23 cellular contexts compared by ENCODE assay signal in genomic region chr2:75870133-75870532, GRCh38.
DNase-seq lines count a peak whose midpoint lies in the region; ATAC-seq and TF ChIP-seq lines count a peak whose summit lies in the region.
"Had no signal": no experiment of that assay in that cellular context is flagged by ENCODE, and none has a peak within 500 bp of the region (broad histone marks: within the 10 kb centered on the region; RNA-seq: fewer than 3 reads in every experiment).

No MANE protein-coding gene starts in this region.

- H3K4me2 ChIP-seq in H9 (ENCODE audit: insufficient read depth, insufficient read length, low read length) = no peak overlapping the region
- H3K4me2 ChIP-seq: A549 had no signal

- H4K20me1 ChIP-seq in H9 (ENCODE audit: control insufficient read depth, insufficient read depth, insufficient read length) = no peaks in the 10 kb centered on the region

- no peak overlapping the region for H3T11ph ChIP-seq in H9 (ENCODE audit: low read length)

- intact Hi-C loops in uterus (cut with DNase I; ENCODE audit: low total_unique reads) = no loop called here
- intact Hi-C loops in Right ventricle myocardium inferior (cut with DNase I) = no loop called here
- intact Hi-C loops in Calu3 (cut with micrococcal nuclease; ENCODE audit: unreplicated experiment) = no loop called here

- H3K27me3 ChIP-seq in H9 (ENCODE audit: insufficient read depth, low read length) (peaks cover 36% of the 10 kb centered on the region; the same call in 1 of the 2 replicates), iPS DF 6.9 (ENCODE audit: control insufficient read depth, insufficient read depth, low read length) (peaks cover 24% of the 10 kb centered on the region), uterus (no peaks in the 10 kb centered on the region)
- H3K27me3 ChIP-seq: MG63 had no signal

- no peak overlapping the region for H2AFZ ChIP-seq in H9 (ENCODE audit: low read length)

- no TSS peak for BruUV-seq in Calu3 (replicated peaks; lab: Mats Ljungman, UMichigan)

- no peak overlapping the region for H4K91ac ChIP-seq in H9 (ENCODE audit: insufficient read length, low read depth, low read length)

- H3K9me3 Mint-ChIP-seq in H9 = peaks cover 3 to 4% of the 10 kb centered on the region in 2 experiments; a peak in 3 of 5 replicates
- H3K9me3 Mint-ChIP-seq in WTC11 = no peaks in the 10 kb centered on the region
- H3K9me3 Mint-ChIP-seq in Calu3 (ENCODE audit: low read depth, unreplicated experiment) = peaks cover 20% of the 10 kb centered on the region
- H3K9me3 Mint-ChIP-seq: CD4-positive, alpha-beta T cell had no signal

- peaks cover 99% of the 10 kb centered on the region for H3K27me3 Mint-ChIP-seq in H9 (ENCODE audit: low read depth)
- peaks cover 98% of the 10 kb centered on the region for H3K27me3 Mint-ChIP-seq in WTC11 (ENCODE audit: low read depth)
- no peaks in the 10 kb centered on the region for H3K27me3 Mint-ChIP-seq in T-helper 17 cell
- H3K27me3 Mint-ChIP-seq in Calu3 (ENCODE audit: unreplicated experiment) = no peaks in the 10 kb centered on the region
- H3K27me3 Mint-ChIP-seq: CD4-positive, alpha-beta T cell; IgD-negative memory B cell had no signal

- no peak overlapping the region for H3K27ac Mint-ChIP-seq in H9
- no peak overlapping the region for H3K27ac Mint-ChIP-seq in WTC11
- no peak overlapping the region for H3K27ac Mint-ChIP-seq in T-helper 17 cell
- H3K27ac Mint-ChIP-seq in Calu3 (ENCODE audit: unreplicated experiment) = no peak overlapping the region
- H3K27ac Mint-ChIP-seq: CD4-positive, alpha-beta T cell; IgD-negative memory B cell had no signal

- no peak overlapping the region for H3K27ac ChIP-seq in H9 (ENCODE audit: insufficient read length, low read depth, low read length)
- no peak overlapping the region for H3K27ac ChIP-seq in iPS DF 6.9 (ENCODE audit: low read length)
- peak overlapping the region; percentile 16 to 33 for H3K27ac ChIP-seq in uterus
- H3K27ac ChIP-seq: A549 had no signal

- H3K79me1 ChIP-seq in H9 (ENCODE audit: insufficient read depth, low read depth, low read length, poor library complexity, severe bottlenecking) = no peaks in the 10 kb centered on the region

- H2AK5ac ChIP-seq in H9 (ENCODE audit: insufficient read length, low read length) = no peak overlapping the region

- H3K4me1 ChIP-seq in H9 (ENCODE audit: insufficient read depth, low read length) (peaks cover 4% of the 10 kb centered on the region; the same call in 1 of the 2 replicates), iPS DF 6.9 (ENCODE audit: control insufficient read depth, insufficient read depth, low read length) (peaks cover 1% of the 10 kb centered on the region; the same call in 1 of the 2 replicates), uterus (no peaks in the 10 kb centered on the region)
- H3K4me1 ChIP-seq: A549, Caco-2 had no signal

- no peak overlapping the region for H4K5ac ChIP-seq in H9 (ENCODE audit: insufficient read length, low read depth, low read length)

- CTCF ChIA-PET in WTC11 (lab: Charles Lee) = interaction anchor here (1.0 to 1.2 kb wide), 2 partner anchors 26 to 140 kb away, joined by 3 to 6 read pairs; no protein-coding TSS in a partner anchor
- CTCF ChIA-PET in Calu3 (lab: Charles Lee) = interaction anchor here (0.6 kb wide), 1 partner anchor 203 kb away, joined by 4 read pairs; no protein-coding TSS in a partner anchor

- H3K4me3 Mint-ChIP-seq in H9 = no peak overlapping the region; a peak in 1 of 5 replicates
- no peak overlapping the region for H3K4me3 Mint-ChIP-seq in WTC11
- H3K4me3 Mint-ChIP-seq in T-helper 17 cell = no peak overlapping the region
- H3K4me3 Mint-ChIP-seq in Calu3 (ENCODE audit: low read depth, unreplicated experiment) = no peak overlapping the region
- H3K4me3 Mint-ChIP-seq: CD4-positive, alpha-beta T cell; IgD-negative memory B cell had no signal

- TF ChIP-seq CTCF in H9 (conservative IDR thresholded peaks at IDR 0.05) (no peak), WTC11 (IDR thresholded peaks at IDR 0.05) (no peak), uterus (IDR thresholded peaks at IDR 0.05) (no peak), Calu3 (IDR thresholded peaks at IDR 0.05; ENCODE audit: unreplicated experiment) (no peak)

- H2BK5ac ChIP-seq in H9 (ENCODE audit: insufficient read length, low read length) = no peak overlapping the region

- no peak overlapping the region for H2BK12ac ChIP-seq in H9 (ENCODE audit: insufficient read length, low read depth, low read length)

- H3K4me1 Mint-ChIP-seq in H9 (peaks cover 12 to 13% of the 10 kb centered on the region in 2 experiments), WTC11 (peaks cover 17% of the 10 kb centered on the region), T-helper 17 cell (peaks cover 3% of the 10 kb centered on the region), Calu3 (ENCODE audit: low read depth, unreplicated experiment) (no peaks in the 10 kb centered on the region)

- H2BK120ac ChIP-seq in H9 (ENCODE audit: low read depth, low read length, poor library complexity, severe bottlenecking) = no peak overlapping the region

- TF ChIP-seq POLR2A in uterus (IDR thresholded peaks at IDR 0.05) = no peak

- ATAC-seq in WTC11 (peak; percentile 76), Right ventricle myocardium inferior (no peak), T-helper 17 cell (no peak)
- ATAC-seq: A549, SK-N-SH treated with all-trans-retinoic acid at 6 μM for 48 hours had no signal

- DNase-seq in H9 = peak; percentile 38
- no peak for DNase-seq in WTC11 (ENCODE audit: low spot score)
- peak; percentile 16 for DNase-seq in iPS DF 6.9 (ENCODE audit: low read depth, low spot score)
- no peak for DNase-seq in uterus
- no peak for DNase-seq in Right ventricle myocardium inferior (ENCODE audit: missing footprints)
- DNase-seq in T-helper 17 cell = no peak
- DNase-seq in Calu3 = no peak
- DNase-seq: Caco-2; CD4-positive, alpha-beta T cell; DMS153; GF-D8; GOT3; Kasumi-1; MG63; NCI-H1092 treated with DMSO at 0.1 percent for 48 hours; NCI-H146; NCI-H2081; NCI-H510A; NCI-H748 treated with DMSO at 0.1 percent for 48 hours; SHP77 treated with DMSO at 0.1 percent for 48 hours had no signal

- no peak overlapping the region for H3K23ac ChIP-seq in H9 (ENCODE audit: insufficient read length, low read depth, low read length)

- H3K9me3 ChIP-seq in H9 (ENCODE audit: control insufficient read depth, low read depth, low read length) (no peaks in the 10 kb centered on the region), iPS DF 6.9 (ENCODE audit: control insufficient read depth, insufficient read depth, low read length) (no peaks in the 10 kb centered on the region), uterus (no peaks in the 10 kb centered on the region), T-helper 17 cell (ENCODE audit: control insufficient read depth, low read length, poor library complexity, severe bottlenecking) (no peaks in the 10 kb centered on the region)
- H3K9me3 ChIP-seq: A549, MG63 had no signal

- H3K36me3 Mint-ChIP-seq in H9 (ENCODE audit: insufficient read depth in 1 of 3, low read depth in 3 of 3) (no peaks in the 10 kb centered on the region; a peak in 2 of 7 replicates), WTC11 (no peaks in the 10 kb centered on the region), T-helper 17 cell (ENCODE audit: low read depth) (no peaks in the 10 kb centered on the region), Calu3 (ENCODE audit: insufficient read depth, unreplicated experiment) (no peaks in the 10 kb centered on the region)

- POLR2A ChIA-PET in WTC11 (lab: Charles Lee) = no interaction called here

- no peak overlapping the region for H2BK15ac ChIP-seq in H9 (ENCODE audit: low read depth, low read length)

- H4K8ac ChIP-seq in H9 (replicated peaks; ENCODE audit: insufficient read length, low read depth, low read length) = no peak overlapping the region

- H3K36me3 ChIP-seq in iPS DF 6.9 (ENCODE audit: control insufficient read depth, insufficient read depth, low read length) (no peaks in the 10 kb centered on the region), uterus (no peaks in the 10 kb centered on the region)
- H3K36me3 ChIP-seq: MG63 had no signal

- no peak overlapping the region for H3K4ac ChIP-seq in H9 (ENCODE audit: low read depth, low read length)

- no CpG with 5 or more reads among the region's 4 CpGs for WGBS in H9 (ENCODE audit: extremely low coverage, insufficient read length, low lambda C conversion rate)
- WGBS in iPS DF 6.9 (ENCODE audit: insufficient coverage, insufficient read length) = no CpG with 5 or more reads among the region's 4 CpGs

- H3K9ac ChIP-seq in H9 (ENCODE audit: extremely low read depth, insufficient read length, low read length) = no peak overlapping the region

- no peak overlapping the region for H3K56ac ChIP-seq in H9 (ENCODE audit: insufficient read length, low read depth, low read length)

- H3K23me2 ChIP-seq in H9 (ENCODE audit: insufficient read length, low read depth, low read length, poor library complexity, severe bottlenecking) = no peaks in the 10 kb centered on the region

- H3K4me3 ChIP-seq in iPS DF 6.9 (ENCODE audit: low read length) (no peak overlapping the region), uterus (no peak overlapping the region)
- H3K4me3 ChIP-seq: A549, MG63 had no signal

- no peak overlapping the region for H2BK20ac ChIP-seq in H9 (ENCODE audit: low read depth, low read length, poor library complexity, severe bottlenecking)

- no peak overlapping the region for H3K18ac ChIP-seq in H9 (ENCODE audit: insufficient read length, low read depth, low read length)

- no peak overlapping the region for H3K14ac ChIP-seq in H9 (ENCODE audit: insufficient read depth, low read length)

- H3K79me2 ChIP-seq in H9 (ENCODE audit: insufficient read depth, low read length) = no peaks in the 10 kb centered on the region

TF ChIP-seq in WTC11, 78 proteins besides CTCF, POLR2A, EP300 and RAD21 (continues in another document):
- TF ChIP-seq ESRRA (CRISPR knock-in tag; IDR thresholded peaks at IDR 0.05; ENCODE audit: borderline replicate concordance) (no peak), ZMAT4 (CRISPR knock-in tag; IDR thresholded peaks at IDR 0.05) (peak; percentile 86)

Comparison
In these comparisons a context has a peak if more than half of its experiments do, and no peak if none do; other contexts are left out.
1. DNase-seq: peak in H9 (single experiment) and iPS DF 6.9 (single experiment); none in WTC11 (single experiment), uterus (0 of 2), Right ventricle myocardium inferior (single experiment), T-helper 17 cell (0 of 3) and Calu3 (single experiment).
2. H3K27ac ChIP-seq: peak in uterus (2 of 2); none in H9 (single experiment) and iPS DF 6.9 (single experiment).